ENCODE assay signal across 8 cellular contexts in the genomic region with DNA sequence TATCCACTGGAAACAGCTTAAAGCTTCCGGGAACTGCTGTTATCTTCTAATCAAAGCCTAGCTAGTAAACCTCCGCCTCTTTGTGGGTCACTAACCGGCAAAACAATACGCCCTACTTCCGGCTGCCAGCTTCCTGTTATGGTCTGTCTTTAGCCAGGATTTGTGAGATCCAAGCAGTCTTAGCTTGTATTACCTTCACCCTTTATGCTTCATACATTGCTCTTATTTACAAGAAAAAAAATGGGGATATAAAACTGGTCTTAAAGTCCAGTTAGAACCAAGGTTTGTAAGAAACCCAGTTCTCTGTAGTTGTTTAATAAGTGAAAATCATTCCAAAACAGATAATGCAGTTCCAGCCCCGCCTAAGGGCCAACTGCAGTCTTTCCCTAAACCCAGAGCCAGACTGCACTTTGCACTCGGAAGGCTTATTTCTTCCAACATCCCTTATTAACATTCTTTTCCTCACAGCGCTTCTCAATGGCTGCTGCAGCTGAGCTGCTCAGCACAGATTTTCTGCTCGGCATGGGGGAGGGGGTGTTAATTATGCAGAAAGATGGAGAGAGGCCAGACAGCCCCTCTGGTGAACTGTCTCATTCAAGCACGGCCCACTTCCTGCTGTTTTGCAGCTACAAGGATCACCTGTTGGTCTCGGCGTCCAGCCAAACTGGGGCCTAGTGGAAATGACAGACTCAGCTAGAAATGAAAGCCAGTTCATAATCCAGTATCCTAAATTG.
DNase-seq lines count a peak whose midpoint lies in the region; ATAC-seq and TF ChIP-seq lines count a peak whose summit lies in the region.

No MANE protein-coding gene starts in this region.

- ATAC-seq in HG02981 (IDR thresholded peaks at IDR 0.05; ENCODE audit: unreplicated experiment): peak; percentile 79

- peaks cover 45% of the 10 kb centered on the region for H3K4me1 ChIP-seq in muscle layer of colon (ENCODE audit: insufficient read depth, low read length)

- H3K36me3 ChIP-seq in GM06990 (ENCODE audit: control insufficient read depth, insufficient read depth, low read length) (no peaks in the 10 kb centered on the region; the same call in 1 of the 2 replicates), muscle layer of colon (ENCODE audit: insufficient read depth, low read length) (no peaks in the 10 kb centered on the region)

- H3K9me3 ChIP-seq in muscle layer of colon (ENCODE audit: low read length): no peaks in the 10 kb centered on the region

- no peak for TF ChIP-seq CTCF in GM06990 (IDR thresholded peaks at IDR 0.05; ENCODE audit: insufficient read depth, low read length, poor library complexity, severe bottlenecking)

- H3K27me3 ChIP-seq in GM06990 (replicated peaks; ENCODE audit: control insufficient read depth, insufficient read depth, low read length) (no peaks in the 10 kb centered on the region), muscle layer of colon (ENCODE audit: control insufficient read depth in 1 of 2, insufficient read depth in 2 of 2, low read length in 2 of 2) (no peaks in the 10 kb centered on the region)

- H3K4me3 ChIP-seq in GM06990 (replicated peaks; ENCODE audit: low read depth, low read length) (no peak overlapping the region), muscle layer of colon (ENCODE audit: low read depth in 1 of 2, low read length in 2 of 2) (peak overlapping the region in 1 of 2 donors; percentile 17)

- DNase-seq in GM06990 (ENCODE audit: extremely low read depth, insufficient read length) (peak; percentile 33), NCI-H510A (lab: John Stamatoyannopoulos, UW) (peak; percentile 50), activated T-cell treated with anti-CD3 and anti-CD28 coated beads for 1 hour (ENCODE audit: low read depth) (peak; percentile 77), epithelial cell of prostate (ENCODE audit: low read depth, low spot score) (no peak), HPDE6-E6E7 (ENCODE audit: extremely low spot score) (no peak)
- peak; percentile 23 to 37 for DNase-seq in stimulated activated CD8-positive, alpha-beta memory T cell treated with anti-CD3 and anti-CD28 coated beads, Interleukin-2, amount 100 ng/mL, for 48 hours (ENCODE audit: low read depth in 2 of 2)

- H3K9ac ChIP-seq in muscle layer of colon (ENCODE audit: low read length): no peak overlapping the region

- H3K27ac ChIP-seq in epithelial cell of prostate (peak overlapping the region; percentile 37), muscle layer of colon (ENCODE audit: low read depth, low read length) (peak overlapping the region; percentile 79)

Comparison
In these comparisons a context has a peak if more than half of its experiments do, and no peak if none do; other contexts are left out.
1. DNase-seq: peak in GM06990 (single experiment), NCI-H510A (single experiment), activated T-cell treated with anti-CD3 and anti-CD28 coated beads for 1 hour (single experiment) and stimulated activated CD8-positive, alpha-beta memory T cell treated with anti-CD3 and anti-CD28 coated beads, Interleukin-2, amount 100 ng/mL, for 48 hours (2 of 2); none in epithelial cell of prostate (single experiment) and HPDE6-E6E7 (single experiment).